In the genomic region with DNA sequence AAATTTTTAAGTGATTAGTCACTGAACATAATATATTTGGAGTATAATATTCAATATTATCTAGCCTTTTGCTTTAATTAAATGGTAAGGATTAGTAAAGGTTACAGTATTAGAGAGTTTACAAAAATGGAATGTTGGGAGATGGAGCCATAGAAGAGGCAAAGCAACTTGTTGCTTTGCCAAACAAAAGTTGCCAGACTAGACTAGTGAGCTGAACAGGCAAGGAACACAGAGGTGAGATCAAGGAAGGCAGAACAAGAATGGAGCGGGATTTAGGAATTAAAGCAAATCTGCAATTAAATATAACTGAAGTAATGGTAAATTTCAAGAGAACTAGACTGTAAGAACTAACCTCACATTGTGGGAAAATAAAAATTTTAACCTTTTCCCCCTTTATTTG, we compare ENCODE assay signal across 10 cellular contexts. TPM values are rescaled to one million over a fixed set of nuclear protein-coding genes. Genes with fewer than 3 reads are reported as not detected.
DNase-seq lines count a peak whose midpoint lies in the region; ATAC-seq and TF ChIP-seq lines count a peak whose summit lies in the region.
"Had no signal": no experiment of that assay in that cellular context is flagged by ENCODE, and none has a peak within 500 bp of the region (broad histone marks: within the 10 kb centered on the region; RNA-seq: fewer than 3 reads in every experiment).

No MANE protein-coding gene starts in this region.

- no peaks in the 10 kb centered on the region for H3K27me3 Mint-ChIP-seq in dendritic cell treated with granulocyte-macrophage colony-stimulating factor and Interleukin-4, amounts not matched to agents 40 ng/mL and 50 ng/mL, for 4 days

- H3K4me3 Mint-ChIP-seq in dendritic cell treated with granulocyte-macrophage colony-stimulating factor and Interleukin-4, amounts not matched to agents 40 ng/mL and 50 ng/mL, for 4 days = no peak overlapping the region

- intact Hi-C loops in dendritic cell treated with granulocyte-macrophage colony-stimulating factor and Interleukin-4, amounts not matched to agents 40 ng/mL and 50 ng/mL, for 4 days (cut with micrococcal nuclease) = loop anchor here (5.0 kb wide), 1 partner anchor 34 kb away; no protein-coding TSS in a partner anchor
- intact Hi-C loops in psoas muscle (cut with DNase I) = no loop called here

- H3K4me1 ChIP-seq in psoas muscle = peaks cover 39% of the 10 kb centered on the region

- no peak for TF ChIP-seq CTCF in psoas muscle (IDR thresholded peaks at IDR 0.05)

- peak; percentile 21 for DNase-seq in NCI-H69 (lab: John Stamatoyannopoulos, UW)
- no peak for DNase-seq in psoas muscle
- DNase-seq in midbrain (lab: John Stamatoyannopoulos, UW) = no peak
- DNase-seq in pons (ENCODE audit: low spot score) = no peak
- no peak for DNase-seq in NCI-H748 (lab: John Stamatoyannopoulos, UW; ENCODE audit: unreplicated experiment)
- DNase-seq: glutamatergic neuron, RPMI8226 had no signal

- peak overlapping the region; percentile 10 for H3K27ac Mint-ChIP-seq in dendritic cell treated with granulocyte-macrophage colony-stimulating factor and Interleukin-4, amounts not matched to agents 40 ng/mL and 50 ng/mL, for 4 days

- ATAC-seq in psoas muscle = no peak
- ATAC-seq in HG03520 (IDR thresholded peaks at IDR 0.05; ENCODE audit: unreplicated experiment) = no peak

- H3K4me1 Mint-ChIP-seq in dendritic cell treated with granulocyte-macrophage colony-stimulating factor and Interleukin-4, amounts not matched to agents 40 ng/mL and 50 ng/mL, for 4 days (ENCODE audit: low read depth) = peaks cover 37% of the 10 kb centered on the region

- WGBS in psoas muscle, 3 donors = 49 to 97% (median 81%) methylated on average over 1 of the region's 1 CpG

- H3K36me3 ChIP-seq in psoas muscle (ENCODE audit: insufficient read depth in 1 of 2, low read depth in 1 of 2) = peaks cover 0 to 16% of the 10 kb centered on the region in 2 donors

- H3K4me3 ChIP-seq in GM08714 (ENCODE audit: low read length) (peak overlapping the region; percentile 41; the same call in 1 of the 2 replicates), psoas muscle (peak overlapping the region; percentile 90)

- H3K36me3 Mint-ChIP-seq in dendritic cell treated with granulocyte-macrophage colony-stimulating factor and Interleukin-4, amounts not matched to agents 40 ng/mL and 50 ng/mL, for 4 days (ENCODE audit: low read depth) = peaks cover 67% of the 10 kb centered on the region

- no peaks in the 10 kb centered on the region for H3K27me3 ChIP-seq in psoas muscle (ENCODE audit: insufficient read depth in 3 of 3, low read length in 2 of 3)

- H3K9me3 Mint-ChIP-seq in dendritic cell treated with granulocyte-macrophage colony-stimulating factor and Interleukin-4, amounts not matched to agents 40 ng/mL and 50 ng/mL, for 4 days = no peaks in the 10 kb centered on the region

- peak overlapping the region; percentile 99 for H3K27ac ChIP-seq in psoas muscle

- H3K9me3 ChIP-seq in psoas muscle = no peaks in the 10 kb centered on the region

RNA-seq across cellular contexts. Expression of gene ARF6, which starts 5.1 kb away (rescaled TPM):
- 10 to 100 TPM; 19.0 to 37.4 (median 30.6) TPM for total RNA-seq in psoas muscle
- 10 to 100 TPM; 19.8 to 43.1 (median 26.9) TPM for polyA plus RNA-seq in psoas muscle

RNA-seq across cellular contexts. Expression of gene NEMF, which starts 45.4 kb away (rescaled TPM):
- total RNA-seq in psoas muscle = 10 to 100 TPM; 52.8 to 68.3 (median 57.0) TPM
- 10 to 100 TPM; 20.5 to 51.7 (median 20.9) TPM for polyA plus RNA-seq in psoas muscle
